In genomic region chr16:11105038-11105903, GRCh38 we compare ENCODE assay signal across 8 cellular contexts.
DNase-seq lines count a peak whose midpoint lies in the region; ATAC-seq and TF ChIP-seq lines count a peak whose summit lies in the region.

No MANE protein-coding gene starts in this region.

- TF ChIP-seq POLR2A in gastroesophageal sphincter (IDR thresholded peaks at IDR 0.05) (no peak), sigmoid colon (IDR thresholded peaks at IDR 0.05) (no peak)

- no peaks in the 10 kb centered on the region for H3K9me3 Mint-ChIP-seq in activated CD4-positive, alpha-beta memory T cell treated with anti-CD3 and anti-CD28 coated beads for 36 hours
- H3K9me3 Mint-ChIP-seq in progenitor cell of endocrine pancreas (ENCODE audit: low read depth) = no peaks in the 10 kb centered on the region

- no peak for DNase-seq in Right ventricle myocardium inferior (ENCODE audit: missing footprints)
- DNase-seq in cardiac septum (ENCODE audit: low spot score) = no peak
- peak; percentile 83 for DNase-seq in NCI-H2029 (lab: John Stamatoyannopoulos, UW)
- DNase-seq in activated CD4-positive, alpha-beta memory T cell treated with anti-CD3 and anti-CD28 coated beads for 36 hours = peak; percentile 69
- DNase-seq in sigmoid colon = peak; percentile 79
- no peak for DNase-seq in progenitor cell of endocrine pancreas (ENCODE audit: low spot score, unreplicated experiment)

- H3K27ac Mint-ChIP-seq in activated CD4-positive, alpha-beta memory T cell treated with anti-CD3 and anti-CD28 coated beads for 36 hours = peak overlapping the region; percentile 97
- no peak overlapping the region for H3K27ac Mint-ChIP-seq in progenitor cell of endocrine pancreas

- no peaks in the 10 kb centered on the region for H3K27me3 Mint-ChIP-seq in activated CD4-positive, alpha-beta memory T cell treated with anti-CD3 and anti-CD28 coated beads for 36 hours
- H3K27me3 Mint-ChIP-seq in progenitor cell of endocrine pancreas = no peaks in the 10 kb centered on the region

- TF ChIP-seq EP300 in gastroesophageal sphincter (IDR thresholded peaks at IDR 0.05) (no peak), sigmoid colon (IDR thresholded peaks at IDR 0.05) (no peak)

- H3K27ac ChIP-seq in gastroesophageal sphincter = peak overlapping the region in 3 of 4 donors; percentile 40 to 65 (median 48)
- peak overlapping the region; percentile 9 to 59 (median 50) for H3K27ac ChIP-seq in sigmoid colon

- no peaks in the 10 kb centered on the region for H3K9me3 ChIP-seq in gastroesophageal sphincter
- no peaks in the 10 kb centered on the region for H3K9me3 ChIP-seq in sigmoid colon

- POLR2A ChIA-PET in activated CD4-positive, alpha-beta memory T cell treated with anti-CD3 and anti-CD28 coated beads for 36 hours (lab: Charles Lee) = interaction anchor here (0.5 to 3.2 kb wide), 21 partner anchors 8 to 257 kb away, joined by 3 to 27 read pairs (median 5); partner anchors contain the start of gene SOCS1

- peaks cover 3 to 77% (median 17%) of the 10 kb centered on the region in 3 donors for H3K4me1 ChIP-seq in gastroesophageal sphincter
- peaks cover 0 to 61% (median 48%) of the 10 kb centered on the region in 4 donors for H3K4me1 ChIP-seq in sigmoid colon

- peak in 2 of 4 experiments; percentile 15 to 18 for TF ChIP-seq CTCF in gastroesophageal sphincter (IDR thresholded peaks at IDR 0.05)
- TF ChIP-seq CTCF in sigmoid colon (IDR thresholded peaks at IDR 0.05) = no peak
- TF ChIP-seq CTCF in progenitor cell of endocrine pancreas (IDR thresholded peaks at IDR 0.05; ENCODE audit: unreplicated experiment) = no peak

- H3K36me3 ChIP-seq in gastroesophageal sphincter (no peaks in the 10 kb centered on the region), sigmoid colon (no peaks in the 10 kb centered on the region)

- peak overlapping the region; percentile 56 for H3K4me3 Mint-ChIP-seq in activated CD4-positive, alpha-beta memory T cell treated with anti-CD3 and anti-CD28 coated beads for 36 hours
- H3K4me3 Mint-ChIP-seq in progenitor cell of endocrine pancreas (ENCODE audit: low read depth) = no peak overlapping the region

- H3K4me1 Mint-ChIP-seq in activated CD4-positive, alpha-beta memory T cell treated with anti-CD3 and anti-CD28 coated beads for 36 hours (ENCODE audit: low read depth) = peaks cover 72% of the 10 kb centered on the region
- H3K4me1 Mint-ChIP-seq in progenitor cell of endocrine pancreas (ENCODE audit: low read depth) = peaks cover 27% of the 10 kb centered on the region

- CTCF ChIA-PET in activated CD4-positive, alpha-beta memory T cell treated with anti-CD3 and anti-CD28 coated beads for 36 hours (lab: Charles Lee) = interaction anchor here (0.7 to 3.7 kb wide), 12 partner anchors 7 to 251 kb away, joined by 3 to 23 read pairs (median 5); no protein-coding TSS in a partner anchor

- intact Hi-C loops in Right ventricle myocardium inferior (cut with DNase I) (loop anchor here (2.0 kb wide), 1 partner anchor 150 kb away; no protein-coding TSS in a partner anchor), cardiac septum (cut with DNase I) (no loop called here), sigmoid colon (cut with DNase I) (no loop called here)
- intact Hi-C loops in activated CD4-positive, alpha-beta memory T cell treated with anti-CD3 and anti-CD28 coated beads for 36 hours (cut with micrococcal nuclease) = loop anchor here (1.0 to 2.0 kb wide), 6 partner anchors 9 to 147 kb away; no protein-coding TSS in a partner anchor

- WGBS in gastroesophageal sphincter (ENCODE audit: low coverage in 1 of 2), 2 donors = 20 to 37% methylated on average over 4 to 5 of the region's 7 CpGs
- WGBS in sigmoid colon, 2 donors = 31 to 51% methylated on average over 7 of the region's 7 CpGs

- ATAC-seq in Right ventricle myocardium inferior (peak; percentile 81), HG02884 (IDR thresholded peaks at IDR 0.05; ENCODE audit: unreplicated experiment) (peak; percentile 74), gastroesophageal sphincter (peak; percentile 85)

- H3K27me3 ChIP-seq in gastroesophageal sphincter = no peaks in the 10 kb centered on the region
- H3K27me3 ChIP-seq in sigmoid colon = no peaks in the 10 kb centered on the region

- peaks cover 7% of the 10 kb centered on the region for H3K36me3 Mint-ChIP-seq in activated CD4-positive, alpha-beta memory T cell treated with anti-CD3 and anti-CD28 coated beads for 36 hours
- no peaks in the 10 kb centered on the region for H3K36me3 Mint-ChIP-seq in progenitor cell of endocrine pancreas (ENCODE audit: insufficient read depth)

- H3K4me3 ChIP-seq in gastroesophageal sphincter = no peak overlapping the region
- no peak overlapping the region for H3K4me3 ChIP-seq in sigmoid colon

Comparison
In these comparisons a context has a peak if more than half of its experiments do, and no peak if none do; other contexts are left out.
1. intact Hi-C loops: an anchor here in Right ventricle myocardium inferior (2.0 kb wide) and activated CD4-positive, alpha-beta memory T cell treated with anti-CD3 and anti-CD28 coated beads for 36 hours (1.0 to 2.0 kb wide); none called in cardiac septum and sigmoid colon.
2. DNase-seq: peak in NCI-H2029 (single experiment), activated CD4-positive, alpha-beta memory T cell treated with anti-CD3 and anti-CD28 coated beads for 36 hours (single experiment) and sigmoid colon (single experiment); none in Right ventricle myocardium inferior (single experiment), cardiac septum (single experiment) and progenitor cell of endocrine pancreas (single experiment).
3. Peak in every context shown above with its lines, with median percentiles within 50 percentile points of each other: ATAC-seq.